In the genomic region with DNA sequence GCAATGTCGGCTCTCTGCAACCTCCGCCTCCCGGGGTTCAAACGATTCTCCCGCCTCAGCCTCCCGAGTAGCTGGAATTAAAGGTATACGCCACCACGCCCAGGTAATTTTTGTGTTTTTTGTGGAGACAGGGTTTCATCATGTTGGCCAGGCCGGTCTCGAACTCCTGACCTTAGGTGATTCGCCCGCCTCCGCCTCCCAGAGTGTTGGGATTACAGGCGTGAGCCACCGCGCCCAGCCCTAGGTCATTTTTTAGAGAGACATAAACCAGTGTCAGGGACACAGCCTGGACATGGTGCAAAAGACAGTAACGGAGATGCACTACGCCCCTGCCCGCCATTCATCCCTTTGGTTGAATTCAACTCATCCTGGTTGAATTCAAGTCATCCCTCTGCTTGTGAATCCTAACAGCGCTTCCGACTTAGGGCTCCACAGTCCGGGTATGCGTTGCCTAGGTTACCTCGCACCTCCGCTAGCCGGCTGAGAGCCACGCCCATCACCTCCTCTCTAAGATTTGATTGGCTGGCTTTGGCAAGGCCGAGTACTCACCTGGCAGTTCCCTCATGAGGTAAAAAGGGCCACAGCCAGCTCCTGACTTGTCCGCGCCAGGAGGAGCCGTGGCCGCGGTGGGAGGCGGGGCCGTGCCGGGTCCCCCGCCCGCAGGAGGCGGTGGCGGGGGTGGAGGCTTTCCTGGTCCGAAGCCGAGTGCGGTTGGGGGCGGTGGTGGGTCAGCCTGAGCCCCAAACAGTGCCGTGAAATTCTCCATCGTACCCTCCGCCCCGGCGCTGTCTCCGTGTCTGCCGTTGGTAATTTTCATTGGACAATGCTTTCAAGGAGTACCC, we compare ENCODE assay signal across 8 cellular contexts. TPM values are rescaled to one million over a fixed set of nuclear protein-coding genes. Genes with fewer than 3 reads are reported as not detected.
A peak's percentile ranks its signal among the peaks of the same experiment; 100 is the strongest.
DNase-seq lines count a peak whose midpoint lies in the region; ATAC-seq and TF ChIP-seq lines count a peak whose summit lies in the region.

A gene with protein sequence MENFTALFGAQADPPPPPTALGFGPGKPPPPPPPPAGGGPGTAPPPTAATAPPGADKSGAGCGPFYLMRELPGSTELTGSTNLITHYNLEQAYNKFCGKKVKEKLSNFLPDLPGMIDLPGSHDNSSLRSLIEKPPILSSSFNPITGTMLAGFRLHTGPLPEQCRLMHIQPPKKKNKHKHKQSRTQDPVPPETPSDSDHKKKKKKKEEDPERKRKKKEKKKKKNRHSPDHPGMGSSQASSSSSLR (minus strand): TSS at position 802 of the 842 bp plus-strand sequence. CDS start 36 bp downstream, at position 766.

- POLR2A ChIA-PET in A673 (lab: Charles Lee; ENCODE audit: low non-redundant PET): interaction anchor here (0.5 to 0.7 kb wide), 2 partner anchors 25 to 171 kb away, joined by 3 to 5 read pairs; no protein-coding TSS in a partner anchor

- BruUV-seq in A673 (replicated peaks; lab: Mats Ljungman, UMichigan): TSS peak; percentile 75

- H3K9me3 ChIP-seq in A673 (ENCODE audit: low read depth, low read length, poor library complexity, severe bottlenecking): no peaks in the 10 kb centered on the region

- ATAC-seq in GM18873 (IDR thresholded peaks at IDR 0.05; ENCODE audit: low FRiP score, unreplicated experiment) (peak; percentile 26), HG03159 (IDR thresholded peaks at IDR 0.05; ENCODE audit: unreplicated experiment) (peak; percentile 43)

- DNase-seq in A673 (ENCODE audit: low spot score): peak; percentile 86
- peak; percentile 94 for DNase-seq in NCI-H2227 (lab: John Stamatoyannopoulos, UW; ENCODE audit: unreplicated experiment)
- DNase-seq in activated CD4-positive, CD25-positive, alpha-beta regulatory T cell treated with anti-CD3 and anti-CD28 coated beads, Interleukin-2, amount 50 U/mL, for 16 hours (ENCODE audit: low read depth, low spot score): peak; percentile 44
- peak; percentile 56 to 90 for DNase-seq in cerebellar nuclear complex (lab: John Stamatoyannopoulos, UW)
- peak; percentile 48 to 57 for DNase-seq in stimulated activated CD4-positive, alpha-beta T cell treated with anti-CD3 and anti-CD28 coated beads, Interleukin-1b, Interleukin-23, amount 100 ng/mL, for 4 hours (ENCODE audit: low read depth in 2 of 2)

- H3K27me3 ChIP-seq in A673 (replicated peaks; ENCODE audit: insufficient read depth, low read depth, low read length, poor library complexity) (no peaks in the 10 kb centered on the region), layer of hippocampus (ENCODE audit: control insufficient read depth, insufficient read depth, low read length) (no peaks in the 10 kb centered on the region)

- no peak for TF ChIP-seq CTCF in A673 (conservative IDR thresholded peaks at IDR 0.05; ENCODE audit: low read depth, low read length)

- intact Hi-C loops in A673 (cut with micrococcal nuclease; ENCODE audit: unreplicated experiment): loop anchor here (5.0 kb wide), 1 partner anchor 44 kb away; the partner anchor contains the start of gene ZDHHC5

- H3K4me1 ChIP-seq in A673 (ENCODE audit: insufficient read depth, low read length, poor library complexity, severe bottlenecking): peaks cover 22% of the 10 kb centered on the region

- peak within 1 kb of the TSS; percentile 90 for H3K27ac ChIP-seq in A673 (ENCODE audit: low read depth, low read length, poor library complexity, severe bottlenecking)
- H3K27ac ChIP-seq in layer of hippocampus (ENCODE audit: low read depth, low read length): peak within 1 kb of the TSS; percentile 95

- H3K36me3 ChIP-seq in A673 (ENCODE audit: insufficient read depth, low read length, poor library complexity, severe bottlenecking): peaks cover 5% of the 10 kb centered on the region

- CTCF ChIA-PET in A673 (lab: Charles Lee): interaction anchor here (0.6 kb wide), 1 partner anchor 88 kb away, joined by 4 read pairs; no protein-coding TSS in a partner anchor

- H3K4me3 ChIP-seq in A673 (ENCODE audit: low read depth, low read length, poor library complexity, severe bottlenecking): peak within 1 kb of the TSS; percentile 73

RNA-seq across cellular contexts. Expression of the gene that starts here (rescaled TPM):
- 35.4 and 43.6 TPM in 2 replicates for total RNA-seq in A673 (2021)

Comparison
In these comparisons a context has a peak if more than half of its experiments do, and no peak if none do; other contexts are left out.
1. Peak in every context shown above with its lines: DNase-seq, ATAC-seq, H3K4me3 ChIP-seq and H3K27ac ChIP-seq.
2. DNase-seq: peak in every context shown above with its lines; median percentile 94 in NCI-H2227; 86 in A673; 73 in cerebellar nuclear complex; 52 in stimulated activated CD4-positive, alpha-beta T cell treated with anti-CD3 and anti-CD28 coated beads, Interleukin-1b, Interleukin-23, amount 100 ng/mL, for 4 hours; 44 in activated CD4-positive, CD25-positive, alpha-beta regulatory T cell treated with anti-CD3 and anti-CD28 coated beads, Interleukin-2, amount 50 U/mL, for 16 hours.